ENCODE assay signal across 8 cellular contexts in the genomic region with DNA sequence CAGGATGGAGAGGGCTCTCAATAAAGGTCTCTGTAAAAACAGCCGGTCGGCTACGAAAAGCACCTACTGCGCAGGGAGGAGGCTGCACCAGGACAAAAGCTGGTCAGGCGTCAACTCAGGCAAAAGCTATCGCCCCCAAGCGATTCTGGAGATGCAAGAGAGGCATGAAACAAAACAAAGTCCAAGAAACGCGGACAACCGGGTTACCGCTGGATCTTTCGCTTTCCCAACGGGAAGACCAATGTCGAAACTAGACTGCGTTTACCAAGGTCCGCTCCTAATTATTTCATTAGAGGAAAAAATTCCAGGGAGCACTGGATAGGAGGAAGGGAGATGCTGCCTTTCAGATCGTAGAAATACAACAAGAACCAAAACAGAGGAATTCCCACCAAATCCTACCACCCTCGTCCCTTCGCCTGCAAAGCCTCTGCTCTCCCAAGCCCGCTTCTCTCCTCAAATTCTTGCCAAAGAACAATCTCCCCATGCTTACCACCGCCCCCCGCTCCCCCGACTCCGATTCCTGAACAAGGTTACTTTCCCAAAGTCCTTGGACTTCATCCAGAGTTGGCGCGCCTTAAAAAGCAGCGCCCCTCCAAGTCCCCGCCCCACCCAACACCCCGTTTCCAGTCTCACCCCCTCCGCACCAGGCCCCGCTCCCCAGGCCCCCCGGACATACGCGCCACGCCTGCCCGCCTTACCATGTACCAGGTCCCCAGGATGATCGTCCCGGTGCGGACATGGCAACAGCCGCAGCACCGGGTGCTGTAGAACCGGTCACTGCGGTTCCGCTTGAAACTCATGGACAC. TPM values are rescaled to one million over a fixed set of nuclear protein-coding genes. Genes with fewer than 3 reads are reported as not detected.
DNase-seq lines count a peak whose midpoint lies in the region; ATAC-seq and TF ChIP-seq lines count a peak whose summit lies in the region.

No MANE protein-coding gene starts in this region.

- TF ChIP-seq EP300 in sigmoid colon (IDR thresholded peaks at IDR 0.05) = no peak

- peak overlapping the region; percentile 97 for H3K27ac ChIP-seq in RWPE1
- peak overlapping the region; percentile 99 to 100 for H3K27ac ChIP-seq in breast epithelium
- peak overlapping the region; percentile 95 to 99 (median 98) for H3K27ac ChIP-seq in sigmoid colon

- peaks cover 0 to 5% of the 10 kb centered on the region in 2 donors for H3K4me1 ChIP-seq in breast epithelium
- H3K4me1 ChIP-seq in sigmoid colon = peaks cover 0 to 44% (median 29%) of the 10 kb centered on the region in 4 donors

- H3K27me3 ChIP-seq in breast epithelium = no peaks in the 10 kb centered on the region
- H3K27me3 ChIP-seq in sigmoid colon = no peaks in the 10 kb centered on the region

- no peaks in the 10 kb centered on the region for H3K36me3 ChIP-seq in breast epithelium
- no peaks in the 10 kb centered on the region for H3K36me3 ChIP-seq in sigmoid colon

- H3K4me3 ChIP-seq in breast epithelium = peak overlapping the region; percentile 66 to 95 (median 75)
- peak overlapping the region; percentile 85 for H3K4me3 ChIP-seq in iPS-18c (ENCODE audit: insufficient read depth, low read depth, low read length)
- peak overlapping the region; percentile 55 to 91 (median 82) for H3K4me3 ChIP-seq in sigmoid colon

- intact Hi-C loops in breast epithelium (cut with DNase I; ENCODE audit: low total_unique reads) = no loop called here
- intact Hi-C loops in sigmoid colon (cut with DNase I) = loop anchor here (5.0 kb wide), 2 partner anchors 149 to 694 kb away; a partner anchor contains a TSS

- ATAC-seq in HG03571 (IDR thresholded peaks at IDR 0.05; ENCODE audit: unreplicated experiment) = peak; percentile 22
- no peak for ATAC-seq in GM18861 (IDR thresholded peaks at IDR 0.05; ENCODE audit: unreplicated experiment)

- CTCF ChIA-PET in RWPE1 (lab: Yijun Ruan, JAX) = no interaction called here

- 1% methylated on average over 44 of the region's 44 CpGs for WGBS in sigmoid colon, 2 donors

- peak; percentile 64 for DNase-seq in Daoy (ENCODE audit: low read depth)
- peak; percentile 51 for DNase-seq in GM20000 (ENCODE audit: low spot score)
- peak; percentile 51 for DNase-seq in RWPE1 (ENCODE audit: low spot score)
- DNase-seq in breast epithelium (ENCODE audit: low spot score in 2 of 2) = peak; percentile 58 to 62
- peak; percentile 82 for DNase-seq in sigmoid colon

- TF ChIP-seq CTCF in GM20000 (IDR thresholded peaks at IDR 0.05; ENCODE audit: extremely low read depth, missing control alignments) = no peak
- TF ChIP-seq CTCF in RWPE1 (conservative IDR thresholded peaks at IDR 0.05; ENCODE audit: low read depth) = no peak; the same call in 1 of the 2 replicates
- TF ChIP-seq CTCF in breast epithelium (IDR thresholded peaks at IDR 0.05) = no peak
- no peak for TF ChIP-seq CTCF in sigmoid colon (IDR thresholded peaks at IDR 0.05)

- no peak for TF ChIP-seq POLR2A in breast epithelium (IDR thresholded peaks at IDR 0.05)
- TF ChIP-seq POLR2A in sigmoid colon (IDR thresholded peaks at IDR 0.05) = peak in 1 of 2 donors; percentile 23

- POLR2A ChIA-PET in RWPE1 (lab: Yijun Ruan, JAX; ENCODE audit: low non-redundant PET) = interaction anchor here (0.7 to 1.9 kb wide), 4 partner anchors 17 to 153 kb away, joined by 3 to 7 read pairs (median 4); no protein-coding TSS in a partner anchor

- H3K9me3 ChIP-seq in breast epithelium = no peaks in the 10 kb centered on the region
- H3K9me3 ChIP-seq in iPS-18c (ENCODE audit: control insufficient read depth, insufficient read depth, low read length) = no peaks in the 10 kb centered on the region
- H3K9me3 ChIP-seq in sigmoid colon = no peaks in the 10 kb centered on the region

RNA-seq across cellular contexts. Expression of a gene that starts 0.5 kb away (rescaled TPM):
- 118 and 120 TPM in 2 replicates for total RNA-seq in Daoy (2014; rRNA removed; shearing (Covaris generic))
- total RNA-seq in breast epithelium (100 to 1,000 TPM; 199 to 349 (median 264) TPM), sigmoid colon (100 to 1,000 TPM; 181 to 246 (median 227) TPM)
- polyA plus RNA-seq in sigmoid colon = 100 to 1,000 TPM in 1 of 3 donors, 10 to 100 TPM in 2; 59.2 to 192 (median 62.5) TPM

RNA-seq across cellular contexts. Expression of a gene that starts 38.4 kb away (rescaled TPM):
- 0.29 and 0.30 TPM in 2 replicates for total RNA-seq in Daoy (2014; rRNA removed; shearing (Covaris generic))
- 1 to 10 TPM; 1.3 to 2.9 (median 2.6) TPM for total RNA-seq in breast epithelium
- under 1 TPM; 0.54 to 0.82 (median 0.63) TPM for total RNA-seq in sigmoid colon
- polyA plus RNA-seq in sigmoid colon = under 1 TPM in 1 of 3 donors, not detected in 2; 0.32 TPM
